8 cellular contexts compared by ENCODE assay signal in genomic region chr3:133479895-133480669, GRCh38.
DNase-seq lines count a peak whose midpoint lies in the region; ATAC-seq, FAIRE-seq and TF ChIP-seq lines count a peak whose summit lies in the region.

No MANE protein-coding gene starts in this region.

- H3K4me1 Mint-ChIP-seq in WTC11, result peaks cover 19% of the 10 kb centered on the region

- intact Hi-C loops in HepG2 (cut with micrococcal nuclease; ENCODE audit: unreplicated experiment) (no loop called here), right lobe of liver (cut with DNase I) (loop anchor here in 1 of 2 donors (10.0 kb wide), 1 partner anchor 95 kb away; the partner anchor contains the start of gene CDV3)

- TF ChIP-seq CTCF in HepG2 (CRISPR knock-in tag; IDR thresholded peaks at IDR 0.05) (no peak), right lobe of liver (IDR thresholded peaks at IDR 0.05) (no peak), WTC11 (IDR thresholded peaks at IDR 0.05) (no peak)

- TF ChIP-seq POLR2A in HepG2 (IDR thresholded peaks at IDR 0.05; ENCODE audit: insufficient read depth in 1 of 2, low read depth in 2 of 2, low read length in 2 of 2) (no peak), right lobe of liver (IDR thresholded peaks at IDR 0.05) (no peak)

- no peaks in the 10 kb centered on the region for H3K27me3 Mint-ChIP-seq in WTC11 (ENCODE audit: low read depth)

- no peak overlapping the region for H2AFZ ChIP-seq in HepG2 (ENCODE audit: low read length)

- ATAC-seq in HepG2 (no peak; the same call in 2 of the 3 replicates), right lobe of liver (no peak), HG03066 (IDR thresholded peaks at IDR 0.05; ENCODE audit: low read depth, unreplicated experiment) (peak; percentile 56), WTC11 (peak; percentile 82)

- H3K4me1 ChIP-seq in HepG2 (ENCODE audit: insufficient read depth, low read length) (peaks cover 6% of the 10 kb centered on the region; the same call in 1 of the 2 replicates), right lobe of liver (peaks cover 0 to 4% (median 0%) of the 10 kb centered on the region in 4 donors)

- H3K36me3 Mint-ChIP-seq in WTC11, result peaks cover 4% of the 10 kb centered on the region; the same call in 1 of the 2 replicates

- H3K27ac ChIP-seq in HepG2 (ENCODE audit: extremely low read length, insufficient read depth, low read length) (no peak overlapping the region), right lobe of liver (no peak overlapping the region)

- H3K9ac ChIP-seq in HepG2 (ENCODE audit: insufficient read depth, low read depth, low read length), result no peak overlapping the region

- peak overlapping the region; percentile 60 for H3K27ac Mint-ChIP-seq in WTC11

- H3K9me3 ChIP-seq in HepG2 (ENCODE audit: low read length) (no peaks in the 10 kb centered on the region), right lobe of liver (no peaks in the 10 kb centered on the region)

- DNase-seq in HepG2 (ENCODE audit: low spot score) (peak; percentile 19), right lobe of liver (no peak), WTC11 (ENCODE audit: low spot score) (no peak), urothelium cell line (ENCODE audit: low spot score) (peak; percentile 53), mucosa of gallbladder (ENCODE audit: low spot score) (no peak), SKM-1 treated with dmso at 0.1 percent for 144 hours (lab: John Stamatoyannopoulos, UW; ENCODE audit: unreplicated experiment) (no peak), NCI-H510A (lab: John Stamatoyannopoulos, UW) (no peak)

- BruUV-seq in HepG2 (replicated peaks; lab: Mats Ljungman, UMichigan), result no TSS peak

- H3K4me3 ChIP-seq in HepG2 (replicated peaks in 1 of 3; ENCODE audit: insufficient read depth in 1 of 3, low read depth in 2 of 3, low read length in 3 of 3) (no peak overlapping the region), right lobe of liver (no peak overlapping the region)

- no peak for TF ChIP-seq EP300 in HepG2 (IDR thresholded peaks at IDR 0.05; ENCODE audit: low read depth in 2 of 2, low read length in 2 of 2)
- no peak for TF ChIP-seq EP300 in HepG2 (CRISPR knock-in tag; IDR thresholded peaks at IDR 0.05; ENCODE audit: borderline replicate concordance)

- 19% methylated on average over 7 of the region's 7 CpGs for WGBS in HepG2 (ENCODE audit: low lambda C conversion rate)
- 85% methylated on average over 7 of the region's 7 CpGs for WGBS in right lobe of liver (ENCODE audit: insufficient coverage, low coverage, low lambda C conversion rate, missing lambda C conversion rate)

- CTCF ChIA-PET in HepG2 (lab: Yijun Ruan, JAX; ENCODE audit: low intra/inter-chr PET ratio, low total read pairs), result no interaction called here
- CTCF ChIA-PET in WTC11 (lab: Charles Lee), result interaction anchor here (1.7 kb wide), 1 partner anchor 98 kb away, joined by 6 read pairs; no protein-coding TSS in a partner anchor

- H3K27me3 ChIP-seq in HepG2 (ENCODE audit: control insufficient read depth in 1 of 2, insufficient read depth in 2 of 2, low read length in 2 of 2) (no peaks in the 10 kb centered on the region; a peak in 2 of 5 replicates), right lobe of liver (no peaks in the 10 kb centered on the region)

- H3K36me3 ChIP-seq in HepG2 (replicated peaks in 1 of 2; ENCODE audit: control insufficient read depth in 1 of 2, insufficient read depth in 2 of 2, low read length in 2 of 2) (no peaks in the 10 kb centered on the region), right lobe of liver (no peaks in the 10 kb centered on the region)

- H4K20me1 ChIP-seq in HepG2 (ENCODE audit: insufficient read depth, low read length), result no peaks in the 10 kb centered on the region

- H3K4me2 ChIP-seq in HepG2 (ENCODE audit: low read depth, low read length), result no peak overlapping the region

- no peak for TF ChIP-seq RAD21 in HepG2 (CRISPR knock-in tag; IDR thresholded peaks at IDR 0.05)

- H3K4me3 Mint-ChIP-seq in WTC11, result no peak overlapping the region

- H3K79me2 ChIP-seq in HepG2 (ENCODE audit: insufficient read depth, low read length), result no peaks in the 10 kb centered on the region

- in situ Hi-C loops in HepG2 (cut with HindIII; ENCODE audit: extremely low pct_ligation_motif_present, low pct_unique_long_range_greater_than_20kb), result no loop called here

- peaks cover 17% of the 10 kb centered on the region for H3K9me3 Mint-ChIP-seq in WTC11

- POLR2A ChIA-PET in HepG2 (lab: Yijun Ruan, JAX) (interaction anchor here (0.7 kb wide), 1 partner anchor 10 kb away, joined by 3 read pairs; no protein-coding TSS in a partner anchor), WTC11 (lab: Charles Lee) (no interaction called here)

- FAIRE-seq in HepG2 (lab: Jason Lieb, UNC), result no peak
- FAIRE-seq in urothelium cell line (lab: Jason Lieb, UNC), result no peak

TF ChIP-seq in HepG2, 621 proteins besides CTCF, POLR2A, EP300 and RAD21 (continues in another document):
- TF ChIP-seq PLRG1 (conservative IDR thresholded peaks at IDR 0.05), result no peak
- no peak for TF ChIP-seq FOXA3 (CRISPR knock-in tag; IDR thresholded peaks at IDR 0.05)
- TF ChIP-seq SSRP1 (CRISPR knock-in tag; IDR thresholded peaks at IDR 0.05), result no peak
- no peak for TF ChIP-seq LRRFIP1 (CRISPR knock-in tag; conservative IDR thresholded peaks at IDR 0.05)
- TF ChIP-seq ZNF331 (CRISPR knock-in tag; IDR thresholded peaks at IDR 0.05), result no peak
- TF ChIP-seq GFI1 (CRISPR knock-in tag; IDR thresholded peaks at IDR 0.05; ENCODE audit: borderline replicate concordance), result no peak
- no peak for TF ChIP-seq ZFP90 (CRISPR knock-in tag; IDR thresholded peaks at IDR 0.05; ENCODE audit: borderline replicate concordance)
- TF ChIP-seq ZBTB42 (CRISPR knock-in tag; IDR thresholded peaks at IDR 0.05), result no peak
- no peak for TF ChIP-seq MXD4 (CRISPR knock-in tag; IDR thresholded peaks at IDR 0.05)
- TF ChIP-seq HIVEP1 (CRISPR knock-in tag; IDR thresholded peaks at IDR 0.05), result no peak

TF ChIP-seq in WTC11, 78 proteins besides CTCF, POLR2A, EP300 and RAD21 (continues in another document):
- TF ChIP-seq NFYB (CRISPR knock-in tag; conservative IDR thresholded peaks at IDR 0.05; ENCODE audit: low read depth) (no peak), ESRRA (CRISPR knock-in tag; IDR thresholded peaks at IDR 0.05; ENCODE audit: borderline replicate concordance) (no peak), AR (CRISPR knock-in tag; IDR thresholded peaks at IDR 0.05) (no peak), ELF4 (CRISPR knock-in tag; IDR thresholded peaks at IDR 0.05; ENCODE audit: low read depth) (no peak), SMAD4 (CRISPR knock-in tag; IDR thresholded peaks at IDR 0.05) (no peak), CREB1 (CRISPR knock-in tag; IDR thresholded peaks at IDR 0.05) (no peak), NFE2L1 (CRISPR knock-in tag; IDR thresholded peaks at IDR 0.05) (no peak), STAT6 (CRISPR knock-in tag; conservative IDR thresholded peaks at IDR 0.05; ENCODE audit: low read depth) (no peak), ZNF423 (CRISPR knock-in tag; IDR thresholded peaks at IDR 0.05) (no peak), FOXK1 (CRISPR knock-in tag; IDR thresholded peaks at IDR 0.05) (no peak), ZNF317 (CRISPR knock-in tag; IDR thresholded peaks at IDR 0.05; ENCODE audit: borderline replicate concordance, low read depth) (no peak), TP53 (CRISPR knock-in tag; IDR thresholded peaks at IDR 0.05) (no peak), HMGA2 (CRISPR knock-in tag; IDR thresholded peaks at IDR 0.05) (no peak), MLX (CRISPR knock-in tag; IDR thresholded peaks at IDR 0.05) (no peak)

Comparison
In these comparisons a context has a peak if more than half of its experiments do, and no peak if none do; other contexts are left out.
1. DNase-seq: peak in HepG2 (single experiment) and urothelium cell line (single experiment); none in right lobe of liver (0 of 3), WTC11 (single experiment), mucosa of gallbladder (single experiment), SKM-1 treated with dmso at 0.1 percent for 144 hours (single experiment) and NCI-H510A (single experiment).
2. ATAC-seq: peak in HG03066 (single experiment) and WTC11 (single experiment); none in HepG2 (single experiment) and right lobe of liver (0 of 4).